Comparison of ENCODE assay signal across 13 cellular contexts in the genomic region with DNA sequence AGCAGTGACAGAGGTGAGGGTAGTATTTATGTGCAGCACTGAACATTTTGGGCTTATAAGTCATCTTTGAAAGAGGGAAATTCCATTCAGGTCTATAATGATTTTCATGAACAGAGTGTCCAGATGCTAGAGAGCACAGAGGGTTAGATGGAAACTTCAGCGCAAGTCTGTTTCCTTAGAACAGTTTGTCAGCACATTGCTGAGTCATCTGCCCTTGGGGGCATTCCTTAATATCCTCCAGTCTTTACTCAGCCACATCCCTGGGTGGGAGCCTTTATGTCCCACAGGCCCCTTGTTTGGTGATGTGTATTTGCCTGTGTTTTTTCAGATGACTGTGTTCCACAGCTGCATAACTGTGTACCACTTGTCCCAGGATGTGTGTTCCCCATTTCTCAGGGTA.
DNase-seq lines count a peak whose midpoint lies in the region; ATAC-seq, FAIRE-seq and TF ChIP-seq lines count a peak whose summit lies in the region.
"Had no signal": no experiment of that assay in that cellular context is flagged by ENCODE, and none has a peak within 500 bp of the region (broad histone marks: within the 10 kb centered on the region; RNA-seq: fewer than 3 reads in every experiment).

No MANE protein-coding gene starts in this region.

- CTCF ChIA-PET in CD4-positive, alpha-beta memory T cell (lab: Charles Lee; ENCODE audit: partially characterized antibody) = no interaction called here

- no peak for TF ChIP-seq CTCF in astrocyte (IDR thresholded peaks at IDR 0.05; ENCODE audit: insufficient read depth, low read depth, low read length)

- H3K27me3 ChIP-seq in astrocyte (ENCODE audit: insufficient read depth, low read length) = no peaks in the 10 kb centered on the region
- H3K27me3 ChIP-seq in right cardiac atrium (ENCODE audit: control insufficient read depth, insufficient read depth) = no peaks in the 10 kb centered on the region
- H3K27me3 ChIP-seq in CD4-positive, alpha-beta memory T cell (ENCODE audit: insufficient read depth, low read length) = peaks cover 11% of the 10 kb centered on the region
- H3K27me3 ChIP-seq: tibial nerve had no signal

- no peak overlapping the region for H3K4me3 ChIP-seq in astrocyte (ENCODE audit: insufficient read depth, low read depth, low read length)
- H3K4me3 ChIP-seq in right cardiac atrium (ENCODE audit: low read length) = no peak overlapping the region
- no peak overlapping the region for H3K4me3 ChIP-seq in CD4-positive, alpha-beta memory T cell (ENCODE audit: low read length in 2 of 2)
- H3K4me3 ChIP-seq: coronary artery, lung, tibial nerve had no signal

- peak overlapping the region; percentile 49 for H3K4me2 ChIP-seq in astrocyte (ENCODE audit: low read length)

- H3K4me3 Mint-ChIP-seq in stimulated activated naive CD8-positive, alpha-beta T cell treated with anti-CD3 and anti-CD28 coated beads, Interleukin-15, amount 100 ng/mL, for 72 hours = no peak overlapping the region
- no peak overlapping the region for H3K4me3 Mint-ChIP-seq in astrocyte (ENCODE audit: unreplicated experiment)
- H3K4me3 Mint-ChIP-seq in T-helper 17 cell = no peak overlapping the region
- H3K4me3 Mint-ChIP-seq in CD4-positive, alpha-beta memory T cell = no peak overlapping the region
- H3K4me3 Mint-ChIP-seq: CD4-positive, CD25-positive, alpha-beta regulatory T cell had no signal

- POLR2A ChIA-PET in CD4-positive, alpha-beta memory T cell (lab: Charles Lee; ENCODE audit: partially characterized antibody) = no interaction called here

- no peak overlapping the region for H2AFZ ChIP-seq in astrocyte (ENCODE audit: low read depth, low read length)

- peaks cover 7% of the 10 kb centered on the region for H3K4me1 ChIP-seq in astrocyte (ENCODE audit: insufficient read depth, low read length)
- H3K4me1 ChIP-seq in right cardiac atrium (ENCODE audit: control insufficient read depth, insufficient read depth, low read length) = no peaks in the 10 kb centered on the region
- no peaks in the 10 kb centered on the region for H3K4me1 ChIP-seq in CD4-positive, alpha-beta memory T cell (ENCODE audit: insufficient read depth, low read length)

- peak; percentile 77 for FAIRE-seq in astrocyte (lab: Jason Lieb, UNC)

- no peak overlapping the region for H3K27ac Mint-ChIP-seq in stimulated activated naive CD8-positive, alpha-beta T cell treated with anti-CD3 and anti-CD28 coated beads, Interleukin-15, amount 100 ng/mL, for 72 hours
- H3K27ac Mint-ChIP-seq in astrocyte (ENCODE audit: unreplicated experiment) = peak overlapping the region; percentile 51
- no peak overlapping the region for H3K27ac Mint-ChIP-seq in T-helper 17 cell
- H3K27ac Mint-ChIP-seq in CD4-positive, alpha-beta memory T cell = no peak overlapping the region
- H3K27ac Mint-ChIP-seq: CD4-positive, CD25-positive, alpha-beta regulatory T cell had no signal

- H3K27me3 Mint-ChIP-seq in stimulated activated naive CD8-positive, alpha-beta T cell treated with anti-CD3 and anti-CD28 coated beads, Interleukin-15, amount 100 ng/mL, for 72 hours = peaks cover 77% of the 10 kb centered on the region
- no peaks in the 10 kb centered on the region for H3K27me3 Mint-ChIP-seq in astrocyte (ENCODE audit: low read depth, unreplicated experiment)
- H3K27me3 Mint-ChIP-seq in T-helper 17 cell = peaks cover 14% of the 10 kb centered on the region
- H3K27me3 Mint-ChIP-seq in CD4-positive, alpha-beta memory T cell = peaks cover 16 to 41% of the 10 kb centered on the region in 2 donors

- peaks cover 20 to 25% of the 10 kb centered on the region in 2 donors for H3K9me3 Mint-ChIP-seq in stimulated activated naive CD8-positive, alpha-beta T cell treated with anti-CD3 and anti-CD28 coated beads, Interleukin-15, amount 100 ng/mL, for 72 hours
- H3K9me3 Mint-ChIP-seq in astrocyte (ENCODE audit: unreplicated experiment) = peaks cover 19% of the 10 kb centered on the region
- H3K9me3 Mint-ChIP-seq in CD4-positive, alpha-beta memory T cell = peaks cover 5 to 34% (median 20%) of the 10 kb centered on the region in 8 donors

- H3K27ac ChIP-seq in astrocyte (ENCODE audit: low read depth, low read length) (peak overlapping the region; percentile 22), right cardiac atrium (ENCODE audit: low read length) (no peak overlapping the region)
- H3K27ac ChIP-seq in CD4-positive, alpha-beta memory T cell (ENCODE audit: low read depth, low read length) = no peak overlapping the region
- H3K27ac ChIP-seq: coronary artery, tibial nerve had no signal

- intact Hi-C loops in right cardiac atrium (cut with DNase I) = no loop called here
- intact Hi-C loops in CD4-positive, alpha-beta memory T cell (cut with micrococcal nuclease) = no loop called here

- H3K36me3 Mint-ChIP-seq in astrocyte (ENCODE audit: low read depth, unreplicated experiment) (no peaks in the 10 kb centered on the region), T-helper 17 cell (ENCODE audit: low read depth) (no peaks in the 10 kb centered on the region)
- H3K36me3 Mint-ChIP-seq in CD4-positive, alpha-beta memory T cell = peaks cover 0 to 5% of the 10 kb centered on the region in 2 donors
- H3K36me3 Mint-ChIP-seq: CD4-positive, CD25-positive, alpha-beta regulatory T cell had no signal

- no peak for DNase-seq in stimulated activated naive CD8-positive, alpha-beta T cell treated with anti-CD3 and anti-CD28 coated beads, Interleukin-15, Interleukin-2, amounts not matched to agents 100 U/mL and 50 U/mL, for 24 hours
- DNase-seq in stimulated activated naive CD8-positive, alpha-beta T cell treated with anti-CD3 and anti-CD28 coated beads, Interleukin-15, amount 100 ng/mL, for 72 hours = no peak
- peak; percentile 86 for DNase-seq in astrocyte (ENCODE audit: low read depth)
- DNase-seq in right cardiac atrium = peak in 1 of 3 donors; percentile 48
- no peak for DNase-seq in T-helper 17 cell
- no peak for DNase-seq in CD4-positive, alpha-beta memory T cell
- DNase-seq: CD4-positive, CD25-positive, alpha-beta regulatory T cell; RPMI8226 had no signal

- no peaks in the 10 kb centered on the region for H3K36me3 ChIP-seq in astrocyte (ENCODE audit: insufficient read depth, low read length)
- H3K36me3 ChIP-seq in CD4-positive, alpha-beta memory T cell (ENCODE audit: insufficient read depth, low read length) = no peaks in the 10 kb centered on the region
- H3K36me3 ChIP-seq: tibial nerve had no signal

- H3K9me3 ChIP-seq in astrocyte (ENCODE audit: insufficient read depth, low read depth, low read length) (peaks cover 11% of the 10 kb centered on the region), right cardiac atrium (ENCODE audit: control insufficient read depth, low read length) (no peaks in the 10 kb centered on the region), T-helper 17 cell (ENCODE audit: control insufficient read depth, low read length, poor library complexity, severe bottlenecking) (no peaks in the 10 kb centered on the region)
- H3K9me3 ChIP-seq in CD4-positive, alpha-beta memory T cell (ENCODE audit: control insufficient read depth in 1 of 2, low read length in 2 of 2) = no peaks in the 10 kb centered on the region

- no peaks in the 10 kb centered on the region for H3K79me2 ChIP-seq in astrocyte (ENCODE audit: insufficient read depth, low read length)

- WGBS in right cardiac atrium = 50% methylated on average over 1 of the region's 1 CpG

- peak; percentile 49 for ATAC-seq in stimulated activated naive CD8-positive, alpha-beta T cell treated with anti-CD3 and anti-CD28 coated beads, Interleukin-15, Interleukin-2, amounts not matched to agents 100 U/mL and 50 U/mL, for 24 hours
- ATAC-seq in stimulated activated naive CD8-positive, alpha-beta T cell treated with anti-CD3 and anti-CD28 coated beads, Interleukin-15, amount 100 ng/mL, for 72 hours = no peak
- peak; percentile 82 to 96 for ATAC-seq in right cardiac atrium
- ATAC-seq in T-helper 17 cell = no peak
- no peak for ATAC-seq in HG03520 (IDR thresholded peaks at IDR 0.05; ENCODE audit: unreplicated experiment)
- no peak for ATAC-seq in GM21423 (IDR thresholded peaks at IDR 0.05; ENCODE audit: unreplicated experiment)

- H4K20me1 ChIP-seq in astrocyte (ENCODE audit: insufficient read depth, low read length) = no peaks in the 10 kb centered on the region

- peaks cover 6% of the 10 kb centered on the region for H3K4me1 Mint-ChIP-seq in stimulated activated naive CD8-positive, alpha-beta T cell treated with anti-CD3 and anti-CD28 coated beads, Interleukin-15, amount 100 ng/mL, for 72 hours
- H3K4me1 Mint-ChIP-seq in astrocyte (ENCODE audit: low read depth, unreplicated experiment) (peaks cover 12% of the 10 kb centered on the region), T-helper 17 cell (no peaks in the 10 kb centered on the region)
- no peaks in the 10 kb centered on the region for H3K4me1 Mint-ChIP-seq in CD4-positive, alpha-beta memory T cell
- H3K4me1 Mint-ChIP-seq: CD4-positive, CD25-positive, alpha-beta regulatory T cell had no signal

- H3K9ac ChIP-seq in astrocyte (ENCODE audit: low read length) = no peak overlapping the region

Comparison
In these comparisons a context has a peak if more than half of its experiments do, and no peak if none do; other contexts are left out.
1. ATAC-seq: peak in stimulated activated naive CD8-positive, alpha-beta T cell treated with anti-CD3 and anti-CD28 coated beads, Interleukin-15, Interleukin-2, amounts not matched to agents 100 U/mL and 50 U/mL, for 24 hours (single experiment) and right cardiac atrium (2 of 2); none in stimulated activated naive CD8-positive, alpha-beta T cell treated with anti-CD3 and anti-CD28 coated beads, Interleukin-15, amount 100 ng/mL, for 72 hours (single experiment), T-helper 17 cell (single experiment), HG03520 (single experiment) and GM21423 (single experiment).